Comparison of ENCODE assay signal across 12 cellular contexts in genomic region chr14:101457936-101458535, GRCh38.
"Had no signal": no experiment of that assay in that cellular context is flagged by ENCODE, and none has a peak within 500 bp of the region (broad histone marks: within the 10 kb centered on the region; RNA-seq: fewer than 3 reads in every experiment).

No MANE protein-coding gene starts in this region.

- H3K4me1 ChIP-seq: gastrocnemius medialis, SJCRH30 had no signal

- H3K27ac ChIP-seq: gastrocnemius medialis, SJCRH30, tibial artery had no signal

- H3K36me3 ChIP-seq: gastrocnemius medialis, SJCRH30, tibial artery had no signal

- ATAC-seq: gastrocnemius medialis had no signal

- DNase-seq: activated CD4-positive, alpha-beta memory T cell treated with anti-CD3 and anti-CD28 coated beads for 36 hours; activated CD4-positive, CD25-positive, alpha-beta regulatory T cell treated with anti-CD3 and anti-CD28 coated beads, Interleukin-2, amount 50 U/mL, for 72 hours; activated gamma-delta T cell treated with Interleukin-2 at 50 U/mL for 16 hours; activated naive CD8-positive, alpha-beta T cell treated with anti-CD3 and anti-CD28 coated beads, Interleukin-2, amount 10 ng/mL, durations not matched to agents 7 days and 5 days; activated T-cell treated with anti-CD3 and anti-CD28 coated beads, Interleukin-2, amount 50 U/mL, for 4 hours; gastrocnemius medialis; left cardiac atrium; naive thymus-derived CD8-positive, alpha-beta T cell; SJCRH30; SW 1271 had no signal

- H3K9me3 ChIP-seq: gastrocnemius medialis, SJCRH30, tibial artery had no signal

- H3K4me3 ChIP-seq: lung, SJCRH30 had no signal
